In genomic region chr5:62477801-62478200, GRCh38 we compare ENCODE assay signal across 16 cellular contexts.
A peak's percentile ranks its signal among the peaks of the same experiment; 100 is the strongest.
DNase-seq lines count a peak whose midpoint lies in the region; ATAC-seq and TF ChIP-seq lines count a peak whose summit lies in the region.
"Had no signal": no experiment of that assay in that cellular context is flagged by ENCODE, and none has a peak within 500 bp of the region (broad histone marks: within the 10 kb centered on the region; RNA-seq: fewer than 3 reads in every experiment).

No MANE protein-coding gene starts in this region.

- TF ChIP-seq EP300 in gastroesophageal sphincter (IDR thresholded peaks at IDR 0.05) = no peak

- H2AFZ ChIP-seq in ACC112 (ENCODE audit: low read length, unreplicated experiment) = no peak overlapping the region

- no peaks in the 10 kb centered on the region for H3K9me3 ChIP-seq in gastroesophageal sphincter
- H3K9me3 ChIP-seq in CD8-positive, alpha-beta memory T cell (ENCODE audit: low read length) = no peaks in the 10 kb centered on the region
- no peaks in the 10 kb centered on the region for H3K9me3 ChIP-seq in ascending aorta
- no peaks in the 10 kb centered on the region for H3K9me3 ChIP-seq in HAP-1
- H3K9me3 ChIP-seq: lower lobe of right lung, pancreas had no signal

- TF ChIP-seq POLR2A in gastroesophageal sphincter (IDR thresholded peaks at IDR 0.05) = no peak

- no peaks in the 10 kb centered on the region for H3K36me3 ChIP-seq in ACC112 (ENCODE audit: insufficient read depth, low read length)
- H3K36me3 ChIP-seq in gastroesophageal sphincter = peaks cover 0 to 28% of the 10 kb centered on the region in 2 donors
- H3K36me3 ChIP-seq in CD8-positive, alpha-beta memory T cell (ENCODE audit: insufficient read depth, low read length) = peaks cover 4% of the 10 kb centered on the region
- no peaks in the 10 kb centered on the region for H3K36me3 ChIP-seq in ascending aorta
- peaks cover 9% of the 10 kb centered on the region for H3K36me3 ChIP-seq in HAP-1 (replicated peaks)
- H3K36me3 ChIP-seq: pancreas had no signal

- intact Hi-C loops in ascending aorta (cut with DNase I) = no loop called here

- WGBS in gastroesophageal sphincter (ENCODE audit: low coverage in 1 of 2), 2 donors = 79 to 93% methylated on average over 2 of the region's 2 CpGs

- no peaks in the 10 kb centered on the region for H3K27me3 Mint-ChIP-seq in CD8-positive, alpha-beta memory T cell
- H3K27me3 Mint-ChIP-seq: activated CD4-positive, alpha-beta T cell treated with anti-CD3 and anti-CD28 coated beads, Interleukin-2, amount 10 ng/mL, durations not matched to agents 7 days and 5 days; naive B cell had no signal

- no peak for TF ChIP-seq CTCF in fibroblast of the aortic adventitia (IDR thresholded peaks at IDR 0.05; ENCODE audit: insufficient read depth, low read length)
- no peak for TF ChIP-seq CTCF in gastroesophageal sphincter (IDR thresholded peaks at IDR 0.05)
- TF ChIP-seq CTCF in ascending aorta (IDR thresholded peaks at IDR 0.05) = no peak

- H3K4me3 Mint-ChIP-seq in CD8-positive, alpha-beta memory T cell = no peak overlapping the region
- H3K4me3 Mint-ChIP-seq: activated CD4-positive, alpha-beta T cell treated with anti-CD3 and anti-CD28 coated beads, Interleukin-2, amount 10 ng/mL, durations not matched to agents 7 days and 5 days; naive B cell had no signal

- POLR2A ChIA-PET in CD8-positive, alpha-beta memory T cell (lab: Charles Lee) = no interaction called here

- DNase-seq in HCEC 1CT (peak; percentile 57), amniotic epithelial cell (ENCODE audit: low read depth) (peak; percentile 33), fibroblast of the aortic adventitia (ENCODE audit: low read depth) (peak; percentile 46), ascending aorta (ENCODE audit: low spot score in 2 of 2) (no peak), HAP-1 (ENCODE audit: low spot score in 2 of 2) (no peak)
- DNase-seq in CD8-positive, alpha-beta memory T cell = no peak
- DNase-seq: activated CD4-positive, alpha-beta T cell treated with anti-CD3 and anti-CD28 coated beads, Interleukin-2, amount 10 ng/mL, durations not matched to agents 7 days and 5 days; Calu3; islet precursor cell; lower lobe of right lung; naive B cell; NCI-H1436 treated with DMSO at 0.1 percent for 48 hours; NCI-H226; pancreas had no signal

- CTCF ChIA-PET in CD8-positive, alpha-beta memory T cell (lab: Charles Lee) = no interaction called here

- no peak overlapping the region for H3K27ac Mint-ChIP-seq in CD8-positive, alpha-beta memory T cell
- H3K27ac Mint-ChIP-seq: activated CD4-positive, alpha-beta T cell treated with anti-CD3 and anti-CD28 coated beads, Interleukin-2, amount 10 ng/mL, durations not matched to agents 7 days and 5 days had no signal

- H3K79me2 ChIP-seq in ACC112 (ENCODE audit: control insufficient read depth, insufficient read depth, low read length, unreplicated experiment) = peaks cover 2% of the 10 kb centered on the region

- H3K27me3 ChIP-seq in ACC112 (ENCODE audit: insufficient read depth, low read length) (no peaks in the 10 kb centered on the region), gastroesophageal sphincter (no peaks in the 10 kb centered on the region), ascending aorta (no peaks in the 10 kb centered on the region), HAP-1 (ENCODE audit: low read depth) (no peaks in the 10 kb centered on the region)
- no peaks in the 10 kb centered on the region for H3K27me3 ChIP-seq in CD8-positive, alpha-beta memory T cell (ENCODE audit: insufficient read depth, low read length, poor library complexity, severe bottlenecking)
- H3K27me3 ChIP-seq: pancreas had no signal

- peaks cover 0 to 7% (median 2%) of the 10 kb centered on the region in 3 donors for H3K4me1 Mint-ChIP-seq in CD8-positive, alpha-beta memory T cell

- H3K36me3 Mint-ChIP-seq in CD8-positive, alpha-beta memory T cell = peaks cover 16 to 53% (median 20%) of the 10 kb centered on the region in 3 donors

- no peaks in the 10 kb centered on the region for H3K9me3 Mint-ChIP-seq in CD8-positive, alpha-beta memory T cell

- H3K4me3 ChIP-seq in ACC112 (ENCODE audit: low read depth, low read length) = no peak overlapping the region
- no peak overlapping the region for H3K4me3 ChIP-seq in fibroblast of the aortic adventitia (ENCODE audit: low read depth, low read length)
- no peak overlapping the region for H3K4me3 ChIP-seq in gastroesophageal sphincter
- H3K4me3 ChIP-seq in CD8-positive, alpha-beta memory T cell (ENCODE audit: low read length) = no peak overlapping the region
- no peak overlapping the region for H3K4me3 ChIP-seq in ascending aorta
- no peak overlapping the region for H3K4me3 ChIP-seq in HAP-1
- H3K4me3 ChIP-seq: lower lobe of right lung, pancreas had no signal

- H3K27ac ChIP-seq in ACC112 (ENCODE audit: low read depth, low read length) = peak overlapping the region; percentile 21; the same call in 1 of the 2 replicates
- H3K27ac ChIP-seq in gastroesophageal sphincter = no peak overlapping the region
- no peak overlapping the region for H3K27ac ChIP-seq in CD8-positive, alpha-beta memory T cell (ENCODE audit: low read depth, low read length)
- no peak overlapping the region for H3K27ac ChIP-seq in ascending aorta
- H3K27ac ChIP-seq: lower lobe of right lung, pancreas had no signal

- H3K4me1 ChIP-seq in ACC112 (ENCODE audit: control insufficient read depth, insufficient read depth, low read length, unreplicated experiment) (peaks cover 19% of the 10 kb centered on the region), gastroesophageal sphincter (no peaks in the 10 kb centered on the region), ascending aorta (no peaks in the 10 kb centered on the region), HAP-1 (peaks cover 16% of the 10 kb centered on the region)
- no peaks in the 10 kb centered on the region for H3K4me1 ChIP-seq in CD8-positive, alpha-beta memory T cell (ENCODE audit: insufficient read depth, low read length)
- H3K4me1 ChIP-seq: lower lobe of right lung, pancreas had no signal

- in situ Hi-C loops in HAP-1 (cut with MboI; ENCODE audit: low sequenced_read_pairs) = no loop called here

- ATAC-seq in gastroesophageal sphincter = no peak
- ATAC-seq: lower lobe of right lung, pancreas had no signal

Comparison
In these comparisons a context has a peak if more than half of its experiments do, and no peak if none do; other contexts are left out.
1. DNase-seq: peak in HCEC 1CT (single experiment), amniotic epithelial cell (single experiment) and fibroblast of the aortic adventitia (single experiment); none in CD8-positive, alpha-beta memory T cell (0 of 5), ascending aorta (0 of 2) and HAP-1 (0 of 2).